27 cellular contexts compared by ENCODE assay signal in genomic region chr12:48929551-48929950, GRCh38. TPM values are rescaled to one million over a fixed set of nuclear protein-coding genes. Genes with fewer than 3 reads are reported as not detected.
"Had no signal": no experiment of that assay in that cellular context is flagged by ENCODE, and none has a peak within 500 bp of the region (broad histone marks: within the 10 kb centered on the region; RNA-seq: fewer than 3 reads in every experiment).

No MANE protein-coding gene starts in this region.

- H3K4me2 ChIP-seq: SK-N-SH had no signal

- ATAC-seq: activated CD8-positive, alpha-beta memory T cell treated with anti-CD3 and anti-CD28 coated beads, Interleukin-2, amount 10 ng/mL, durations not matched to agents 7 days and 5 days; Right ventricle myocardium inferior; WTC11 had no signal

- H3K9me3 ChIP-seq: breast epithelium, SJCRH30, SK-N-SH had no signal

- H3K4me1 ChIP-seq: breast epithelium, SJCRH30 had no signal

- H3K27me3 ChIP-seq: breast epithelium, SJCRH30 had no signal

- H3K9me2 ChIP-seq: SK-N-SH had no signal

- H3K9ac ChIP-seq: SK-N-SH had no signal

- H3K4me3 ChIP-seq: breast epithelium, SJCRH30 had no signal

- DNase-seq: activated CD4-positive, alpha-beta T cell treated with anti-CD3 and anti-CD28 coated beads for 48 hours; activated CD4-positive, alpha-beta T cell treated with anti-CD3 and anti-CD28 coated beads, Interleukin-2, amount 50 U/mL, for 4 hours; activated CD4-positive, CD25-positive, alpha-beta regulatory T cell treated with anti-CD3 and anti-CD28 coated beads, Interleukin-2, amount 50 U/mL, for 72 hours; activated CD8-positive, alpha-beta memory T cell treated with anti-CD3 and anti-CD28 coated beads, Interleukin-2, amount 10 ng/mL, durations not matched to agents 7 days and 5 days; activated effector memory CD4-positive, alpha-beta T cell treated with Interleukin-2 at 50 U/mL for 16 hours; activated naive CD4-positive, alpha-beta T cell; activated T-cell treated with anti-CD3 and anti-CD28 coated beads, Interleukin-2, amount 50 U/mL, for 24 hours; aorta; caudate nucleus; KG1; NCI-H1092; NCI-H1417 treated with DMSO at 0.1 percent for 48 hours; NCI-H1694; NCI-H2029; NCI-H510A treated with DMSO at 0.1 percent for 48 hours; RPMI8226; SJCRH30; SK-N-SH had no signal

- H3K27me3 Mint-ChIP-seq: activated CD8-positive, alpha-beta memory T cell treated with anti-CD3 and anti-CD28 coated beads, Interleukin-2, amount 10 ng/mL, durations not matched to agents 7 days and 5 days; activated naive CD4-positive, alpha-beta T cell treated with anti-CD3 and anti-CD28 coated beads, Interleukin-2, amount 50 U/mL, for 24 hours; activated T-cell treated with anti-CD3 and anti-CD28 coated beads, Interleukin-2, amount 50 U/mL, for 24 hours; IgD-negative memory B cell had no signal

- H3K4me3 Mint-ChIP-seq: activated CD8-positive, alpha-beta memory T cell treated with anti-CD3 and anti-CD28 coated beads, Interleukin-2, amount 10 ng/mL, durations not matched to agents 7 days and 5 days; activated naive CD4-positive, alpha-beta T cell treated with anti-CD3 and anti-CD28 coated beads, Interleukin-2, amount 50 U/mL, for 24 hours; activated T-cell treated with anti-CD3 and anti-CD28 coated beads, Interleukin-2, amount 50 U/mL, for 24 hours; activated T-helper 1 cell treated with anti-CD3 and anti-CD28 coated beads, Interleukin-12 subunit alpha, Interleukin-12 subunit beta, Interleukin-2, Interleukin-4 antibody, amounts not matched to agents 30 ng/mL and 10 ng/mL and 1 ng/mL, durations not matched to agents 14 hours and 24 hours and 36 hours; WTC11 had no signal

- H3K9me3 Mint-ChIP-seq: activated naive CD4-positive, alpha-beta T cell treated with anti-CD3 and anti-CD28 coated beads, Interleukin-2, amount 50 U/mL, for 24 hours; activated T-cell treated with anti-CD3 and anti-CD28 coated beads, Interleukin-2, amount 50 U/mL, for 24 hours; activated T-helper 1 cell treated with anti-CD3 and anti-CD28 coated beads, Interleukin-12 subunit alpha, Interleukin-12 subunit beta, Interleukin-2, Interleukin-4 antibody, amounts not matched to agents 30 ng/mL and 10 ng/mL and 1 ng/mL, durations not matched to agents 14 hours and 24 hours and 36 hours; IgD-negative memory B cell; WTC11 had no signal

- H3K27ac Mint-ChIP-seq: activated CD8-positive, alpha-beta memory T cell treated with anti-CD3 and anti-CD28 coated beads, Interleukin-2, amount 10 ng/mL, durations not matched to agents 7 days and 5 days; activated naive CD4-positive, alpha-beta T cell treated with anti-CD3 and anti-CD28 coated beads, Interleukin-2, amount 50 U/mL, for 24 hours; activated T-cell treated with anti-CD3 and anti-CD28 coated beads, Interleukin-2, amount 50 U/mL, for 24 hours; activated T-helper 1 cell treated with anti-CD3 and anti-CD28 coated beads, Interleukin-12 subunit alpha, Interleukin-12 subunit beta, Interleukin-2, Interleukin-4 antibody, amounts not matched to agents 30 ng/mL and 10 ng/mL and 1 ng/mL, durations not matched to agents 14 hours and 24 hours and 36 hours; WTC11 had no signal

- H3K27ac ChIP-seq: breast epithelium, SJCRH30 had no signal

- H3K36me3 ChIP-seq: breast epithelium had no signal

RNA-seq across cellular contexts. Expression of gene WNT10B, which starts 42.0 kb away (rescaled TPM):
- polyA plus RNA-seq: aorta, IgD-negative memory B cell had no signal

RNA-seq across cellular contexts. Expression of gene WNT1, which starts 48.6 kb away (rescaled TPM):
- total RNA-seq: aorta; breast epithelium; LHCN-M2; M059J; Right ventricle myocardium inferior; SJCRH30; T-helper 1 cell treated with Interleukin-12 subunit alpha and Interleukin-12 subunit beta and Interleukin-4 antibody, amounts not matched to agents 30 ng/mL and 1 ng/mL, for 36 hours; WTC11 had no signal
- polyA plus RNA-seq: aorta, SK-N-SH had no signal
